In the genomic region with DNA sequence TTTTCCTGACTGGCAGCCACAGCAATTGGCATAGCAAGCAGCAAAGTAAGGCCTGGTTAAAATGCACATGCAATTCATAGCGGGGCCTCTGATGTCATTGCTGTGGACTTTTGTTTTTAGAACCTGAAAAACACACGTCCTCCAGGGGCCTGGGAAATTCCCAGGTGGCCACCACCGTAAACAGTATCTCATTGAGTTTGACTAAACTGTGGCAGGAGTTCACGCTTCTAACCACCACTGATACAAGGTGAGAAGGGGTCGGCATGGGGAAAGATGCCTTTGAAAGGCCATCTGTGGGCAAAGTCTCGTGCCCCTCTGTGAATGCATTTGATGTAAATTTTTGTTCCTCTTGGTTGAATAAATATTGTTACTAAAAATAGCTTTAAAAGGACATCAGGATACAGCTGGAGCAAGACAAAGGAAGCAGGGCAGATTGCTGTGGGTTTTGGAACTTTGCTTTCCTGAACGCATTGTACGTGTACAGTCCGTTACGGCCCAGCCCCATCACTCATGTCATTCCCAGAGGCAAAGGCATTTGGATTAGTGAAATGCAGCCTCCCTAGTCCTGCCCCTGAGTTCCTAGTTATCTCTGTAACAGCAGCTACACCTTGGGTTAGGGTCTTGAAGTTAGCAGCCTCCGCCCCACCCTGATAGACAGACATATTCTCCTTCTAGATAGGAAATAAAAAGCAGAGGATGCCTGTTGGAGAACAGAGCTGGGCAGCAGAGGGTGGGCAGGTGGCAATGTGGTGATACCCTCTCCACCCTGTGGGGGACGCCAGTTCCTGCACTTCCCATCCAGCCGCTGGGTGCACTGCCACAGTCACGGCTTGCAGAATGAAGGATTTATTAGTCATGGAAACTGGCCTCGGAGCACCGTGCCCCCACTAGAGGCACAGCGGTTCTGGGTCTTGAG, we compare ENCODE assay signal across 1 cellular context.
TF ChIP-seq lines count a peak whose summit lies in the region.

No MANE protein-coding gene starts in this region.

TF ChIP-seq in HEK293, 187 proteins besides CTCF, POLR2A, EP300 and RAD21 (continued from another document):
- TF ChIP-seq ZBTB17 (tag by site-specific recombination; IDR thresholded peaks at IDR 0.05), result peak; percentile 54; the same call in 1 of the 2 replicates
- TF ChIP-seq REPIN1 (tag by site-specific recombination; IDR thresholded peaks at IDR 0.05; ENCODE audit: low read depth), result no peak
- TF ChIP-seq ZNF324 (tag by site-specific recombination; IDR thresholded peaks at IDR 0.05), result no peak
- TF ChIP-seq ZNF221 (tag by site-specific recombination; IDR thresholded peaks at IDR 0.05; ENCODE audit: borderline replicate concordance), result no peak
- TF ChIP-seq, protein P1, sequence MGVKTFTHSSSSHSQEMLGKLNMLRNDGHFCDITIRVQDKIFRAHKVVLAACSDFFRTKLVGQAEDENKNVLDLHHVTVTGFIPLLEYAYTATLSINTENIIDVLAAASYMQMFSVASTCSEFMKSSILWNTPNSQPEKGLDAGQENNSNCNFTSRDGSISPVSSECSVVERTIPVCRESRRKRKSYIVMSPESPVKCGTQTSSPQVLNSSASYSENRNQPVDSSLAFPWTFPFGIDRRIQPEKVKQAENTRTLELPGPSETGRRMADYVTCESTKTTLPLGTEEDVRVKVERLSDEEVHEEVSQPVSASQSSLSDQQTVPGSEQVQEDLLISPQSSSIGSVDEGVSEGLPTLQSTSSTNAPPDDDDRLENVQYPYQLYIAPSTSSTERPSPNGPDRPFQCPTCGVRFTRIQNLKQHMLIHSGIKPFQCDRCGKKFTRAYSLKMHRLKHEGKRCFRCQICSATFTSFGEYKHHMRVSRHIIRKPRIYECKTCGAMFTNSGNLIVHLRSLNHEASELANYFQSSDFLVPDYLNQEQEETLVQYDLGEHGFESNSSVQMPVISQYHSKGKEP (tag by site-specific recombination; IDR thresholded peaks at IDR 0.05), result peak; percentile 77
- no peak for TF ChIP-seq SCRT2 (tag by site-specific recombination; IDR thresholded peaks at IDR 0.05)
- TF ChIP-seq, protein P2, sequence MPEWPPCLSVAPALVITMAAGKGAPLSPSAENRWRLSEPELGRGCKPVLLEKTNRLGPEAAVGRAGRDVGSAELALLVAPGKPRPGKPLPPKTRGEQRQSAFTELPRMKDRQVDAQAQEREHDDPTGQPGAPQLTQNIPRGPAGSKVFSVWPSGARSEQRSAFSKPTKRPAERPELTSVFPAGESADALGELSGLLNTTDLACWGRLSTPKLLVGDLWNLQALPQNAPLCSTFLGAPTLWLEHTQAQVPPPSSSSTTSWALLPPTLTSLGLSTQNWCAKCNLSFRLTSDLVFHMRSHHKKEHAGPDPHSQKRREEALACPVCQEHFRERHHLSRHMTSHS (tag by site-specific recombination; IDR thresholded peaks at IDR 0.05), result no peak
- 0 out of 2 replicates have a peak, but pooled peaks have one; percentile 27 for TF ChIP-seq ZNF184 (tag by site-specific recombination; IDR thresholded peaks at IDR 0.05)
TF ChIP-seq in HEK293: peak in this region for 7.
